Comparison of ENCODE assay signal across 15 cellular contexts in genomic region chr16:54280751-54281150, GRCh38. TPM values are rescaled to one million over a fixed set of nuclear protein-coding genes. Genes with fewer than 3 reads are reported as not detected.
DNase-seq lines count a peak whose midpoint lies in the region; ATAC-seq and TF ChIP-seq lines count a peak whose summit lies in the region.
"Had no signal": no experiment of that assay in that cellular context is flagged by ENCODE, and none has a peak within 500 bp of the region (broad histone marks: within the 10 kb centered on the region; RNA-seq: fewer than 3 reads in every experiment).

No MANE protein-coding gene starts in this region.

- intact Hi-C loops in upper lobe of right lung (cut with DNase I): no loop called here
- intact Hi-C loops in activated CD4-positive, alpha-beta memory T cell treated with anti-CD3 and anti-CD28 coated beads for 36 hours (cut with micrococcal nuclease): loop anchor here (10.0 kb wide), 2 partner anchors 336 to 726 kb away; no protein-coding TSS in a partner anchor

- H3K27ac Mint-ChIP-seq in activated CD4-positive, alpha-beta memory T cell treated with anti-CD3 and anti-CD28 coated beads for 36 hours: no peak overlapping the region

- peaks cover 52% of the 10 kb centered on the region for H3K27me3 Mint-ChIP-seq in activated CD4-positive, alpha-beta memory T cell treated with anti-CD3 and anti-CD28 coated beads for 36 hours

- ATAC-seq in RWPE2 (ENCODE audit: low read depth) (peak; percentile 35; the same call in 2 of the 3 replicates), upper lobe of right lung (no peak), HG02759 (IDR thresholded peaks at IDR 0.05; ENCODE audit: unreplicated experiment) (no peak)
- ATAC-seq: esophagus mucosa had no signal

- TF ChIP-seq CTCF in RWPE2 (IDR thresholded peaks at IDR 0.05; ENCODE audit: poor library complexity, severe bottlenecking) (no peak), upper lobe of right lung (IDR thresholded peaks at IDR 0.05) (no peak)

- H3K27ac ChIP-seq in RWPE2 (ENCODE audit: poor library complexity, severe bottlenecking): no peak overlapping the region
- H3K27ac ChIP-seq in upper lobe of right lung: peak overlapping the region; percentile 81
- H3K27ac ChIP-seq: transverse colon had no signal

- H3K4me3 ChIP-seq in RWPE2 (ENCODE audit: severe bottlenecking) (no peak overlapping the region), upper lobe of right lung (no peak overlapping the region)

- CTCF ChIA-PET in activated CD4-positive, alpha-beta memory T cell treated with anti-CD3 and anti-CD28 coated beads for 36 hours (lab: Charles Lee): interaction anchor here (1.1 kb wide), 1 partner anchor 731 kb away, joined by 4 read pairs; no protein-coding TSS in a partner anchor

- H3K9me3 ChIP-seq in RWPE2 (ENCODE audit: severe bottlenecking) (no peaks in the 10 kb centered on the region), upper lobe of right lung (no peaks in the 10 kb centered on the region)
- H3K9me3 ChIP-seq: transverse colon had no signal

- DNase-seq in activated CD8-positive, alpha-beta memory T cell treated with anti-CD3 and anti-CD28 coated beads for 24 hours: peak; percentile 24
- DNase-seq in activated CD8-positive, alpha-beta memory T cell treated with anti-CD3 and anti-CD28 coated beads, Interleukin-2, amount 50 U/mL, for 4 hours: no peak
- DNase-seq in RWPE2 (ENCODE audit: low spot score) (peak; percentile 30), fibroblast of peridontal ligament (ENCODE audit: extremely low read depth) (peak; percentile 20), upper lobe of right lung (no peak), NAMALWA (ENCODE audit: low spot score) (no peak)
- no peak for DNase-seq in activated CD4-positive, alpha-beta memory T cell treated with anti-CD3 and anti-CD28 coated beads for 36 hours
- DNase-seq: activated CD4-positive, alpha-beta T cell treated with anti-CD3 and anti-CD28 coated beads, Interleukin-2, amount 50 U/mL, for 1 hour; activated naive CD4-positive, alpha-beta T cell treated with Interleukin-2 at 50 U/mL for 16 hours; NCI-H1105; NCI-H345; T-helper 1 cell; transverse colon had no signal

- H3K27me3 ChIP-seq in RWPE2 (ENCODE audit: insufficient read depth, poor library complexity, severe bottlenecking) (no peaks in the 10 kb centered on the region), upper lobe of right lung (peaks cover 35% of the 10 kb centered on the region)

- H3K36me3 ChIP-seq in RWPE2 (ENCODE audit: low read depth) (peaks cover 10% of the 10 kb centered on the region), upper lobe of right lung (no peaks in the 10 kb centered on the region)
- H3K36me3 ChIP-seq: transverse colon had no signal

- H3K4me1 Mint-ChIP-seq in activated CD4-positive, alpha-beta memory T cell treated with anti-CD3 and anti-CD28 coated beads for 36 hours (ENCODE audit: low read depth): peaks cover 17% of the 10 kb centered on the region

- H3K4me3 Mint-ChIP-seq in activated CD4-positive, alpha-beta memory T cell treated with anti-CD3 and anti-CD28 coated beads for 36 hours: no peak overlapping the region

- H3K36me3 Mint-ChIP-seq in activated CD4-positive, alpha-beta memory T cell treated with anti-CD3 and anti-CD28 coated beads for 36 hours: no peaks in the 10 kb centered on the region

- POLR2A ChIA-PET in activated CD4-positive, alpha-beta memory T cell treated with anti-CD3 and anti-CD28 coated beads for 36 hours (lab: Charles Lee): no interaction called here

- no peaks in the 10 kb centered on the region for H3K9me3 Mint-ChIP-seq in activated CD4-positive, alpha-beta memory T cell treated with anti-CD3 and anti-CD28 coated beads for 36 hours

- H3K4me1 ChIP-seq in RWPE2 (ENCODE audit: insufficient read depth, poor library complexity, severe bottlenecking): no peaks in the 10 kb centered on the region
- peaks cover 12% of the 10 kb centered on the region for H3K4me1 ChIP-seq in upper lobe of right lung

RNA-seq across cellular contexts. Expression of gene IRX3, which starts 5.8 kb away (rescaled TPM):
- 89.2 TPM for total RNA-seq in upper lobe of right lung
- under 1 TPM in 1 of 2 experiments, not detected in 1; 0.27 TPM for total RNA-seq in activated CD4-positive, alpha-beta memory T cell treated with anti-CD3 and anti-CD28 coated beads for 36 hours

Comparison
In these comparisons a context has a peak if more than half of its experiments do, and no peak if none do; other contexts are left out.
1. DNase-seq: peak in activated CD8-positive, alpha-beta memory T cell treated with anti-CD3 and anti-CD28 coated beads for 24 hours (single experiment), RWPE2 (single experiment) and fibroblast of peridontal ligament (single experiment); none in activated CD8-positive, alpha-beta memory T cell treated with anti-CD3 and anti-CD28 coated beads, Interleukin-2, amount 50 U/mL, for 4 hours (single experiment), upper lobe of right lung (single experiment), NAMALWA (single experiment) and activated CD4-positive, alpha-beta memory T cell treated with anti-CD3 and anti-CD28 coated beads for 36 hours (single experiment).
2. RNA of gene IRX3, which starts 5.8 kb away (total RNA-seq): 89.2 TPM in upper lobe of right lung (single experiment); 0.27 TPM in activated CD4-positive, alpha-beta memory T cell treated with anti-CD3 and anti-CD28 coated beads for 36 hours; every median in the first group is over 10 times any median in the second.